ENCODE assay signal across 1 cellular context in genomic region chr22:46524203-46524740, GRCh38.
TF ChIP-seq lines count a peak whose summit lies in the region.

No MANE protein-coding gene starts in this region.

TF ChIP-seq in IMR-90, 13 proteins besides CTCF, POLR2A, EP300 and RAD21:
- TF ChIP-seq MAFK (IDR thresholded peaks at IDR 0.05; ENCODE audit: low read depth, low read length) (no peak), CHD1 (IDR thresholded peaks at IDR 0.05; ENCODE audit: low read depth, low read length) (no peak), RFX5 (IDR thresholded peaks at IDR 0.05; ENCODE audit: low read depth, low read length) (no peak), RCOR1 (IDR thresholded peaks at IDR 0.05; ENCODE audit: insufficient replicate concordance, low read length) (no peak), BHLHE40 (IDR thresholded peaks at IDR 0.05; ENCODE audit: low read depth, low read length) (no peak), MAZ (IDR thresholded peaks at IDR 0.05; ENCODE audit: borderline replicate concordance, low read depth, low read length) (no peak), SMC3 (IDR thresholded peaks at IDR 0.05; ENCODE audit: low read depth, low read length) (no peak)
